1 cellular context compared by ENCODE assay signal in the genomic region with DNA sequence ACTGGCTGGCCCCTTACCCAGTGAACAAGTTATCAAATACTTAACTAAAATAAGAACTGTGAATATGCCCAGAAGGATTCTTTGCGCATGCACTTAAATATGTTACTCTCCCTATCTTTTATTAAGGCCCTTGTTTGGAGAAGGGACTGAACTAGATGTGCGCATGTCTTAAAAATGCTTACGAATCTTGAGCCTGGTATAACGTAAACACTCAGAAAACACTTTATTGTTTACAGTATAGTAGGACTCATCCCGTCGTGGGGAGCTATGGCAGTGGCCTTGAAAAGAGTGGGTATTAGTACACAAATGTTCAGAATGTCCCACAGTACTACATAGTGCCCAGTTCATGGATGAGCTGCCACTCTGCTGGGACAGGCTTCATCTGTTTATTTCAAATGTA.
TF ChIP-seq lines count a peak whose summit lies in the region.

No MANE protein-coding gene starts in this region.

TF ChIP-seq in SK-N-SH treated with all-trans-retinoic acid at 6 μM for 48 hours, 23 proteins besides CTCF, POLR2A, EP300 and RAD21 (continued from another document):
- TF ChIP-seq, protein P1, sequence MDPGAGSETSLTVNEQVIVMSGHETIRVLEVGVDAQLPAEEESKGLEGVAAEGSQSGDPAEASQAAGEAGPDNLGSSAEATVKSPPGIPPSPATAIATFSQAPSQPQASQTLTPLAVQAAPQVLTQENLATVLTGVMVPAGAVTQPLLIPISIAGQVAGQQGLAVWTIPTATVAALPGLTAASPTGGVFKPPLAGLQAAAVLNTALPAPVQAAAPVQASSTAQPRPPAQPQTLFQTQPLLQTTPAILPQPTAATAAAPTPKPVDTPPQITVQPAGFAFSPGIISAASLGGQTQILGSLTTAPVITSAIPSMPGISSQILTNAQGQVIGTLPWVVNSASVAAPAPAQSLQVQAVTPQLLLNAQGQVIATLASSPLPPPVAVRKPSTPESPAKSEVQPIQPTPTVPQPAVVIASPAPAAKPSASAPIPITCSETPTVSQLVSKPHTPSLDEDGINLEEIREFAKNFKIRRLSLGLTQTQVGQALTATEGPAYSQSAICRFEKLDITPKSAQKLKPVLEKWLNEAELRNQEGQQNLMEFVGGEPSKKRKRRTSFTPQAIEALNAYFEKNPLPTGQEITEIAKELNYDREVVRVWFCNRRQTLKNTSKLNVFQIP (CRISPR knock-in tag; IDR thresholded peaks at IDR 0.05; ENCODE audit: borderline replicate concordance, low read depth), result no peak
- TF ChIP-seq PPARA (CRISPR knock-in tag; IDR thresholded peaks at IDR 0.05; ENCODE audit: borderline replicate concordance), result no peak
- TF ChIP-seq, protein P2, sequence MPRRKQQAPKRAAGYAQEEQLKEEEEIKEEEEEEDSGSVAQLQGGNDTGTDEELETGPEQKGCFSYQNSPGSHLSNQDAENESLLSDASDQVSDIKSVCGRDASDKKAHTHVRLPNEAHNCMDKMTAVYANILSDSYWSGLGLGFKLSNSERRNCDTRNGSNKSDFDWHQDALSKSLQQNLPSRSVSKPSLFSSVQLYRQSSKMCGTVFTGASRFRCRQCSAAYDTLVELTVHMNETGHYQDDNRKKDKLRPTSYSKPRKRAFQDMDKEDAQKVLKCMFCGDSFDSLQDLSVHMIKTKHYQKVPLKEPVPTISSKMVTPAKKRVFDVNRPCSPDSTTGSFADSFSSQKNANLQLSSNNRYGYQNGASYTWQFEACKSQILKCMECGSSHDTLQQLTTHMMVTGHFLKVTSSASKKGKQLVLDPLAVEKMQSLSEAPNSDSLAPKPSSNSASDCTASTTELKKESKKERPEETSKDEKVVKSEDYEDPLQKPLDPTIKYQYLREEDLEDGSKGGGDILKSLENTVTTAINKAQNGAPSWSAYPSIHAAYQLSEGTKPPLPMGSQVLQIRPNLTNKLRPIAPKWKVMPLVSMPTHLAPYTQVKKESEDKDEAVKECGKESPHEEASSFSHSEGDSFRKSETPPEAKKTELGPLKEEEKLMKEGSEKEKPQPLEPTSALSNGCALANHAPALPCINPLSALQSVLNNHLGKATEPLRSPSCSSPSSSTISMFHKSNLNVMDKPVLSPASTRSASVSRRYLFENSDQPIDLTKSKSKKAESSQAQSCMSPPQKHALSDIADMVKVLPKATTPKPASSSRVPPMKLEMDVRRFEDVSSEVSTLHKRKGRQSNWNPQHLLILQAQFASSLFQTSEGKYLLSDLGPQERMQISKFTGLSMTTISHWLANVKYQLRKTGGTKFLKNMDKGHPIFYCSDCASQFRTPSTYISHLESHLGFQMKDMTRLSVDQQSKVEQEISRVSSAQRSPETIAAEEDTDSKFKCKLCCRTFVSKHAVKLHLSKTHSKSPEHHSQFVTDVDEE (CRISPR knock-in tag; IDR thresholded peaks at IDR 0.05), result no peak
